8 cellular contexts compared by ENCODE assay signal in genomic region chr6:33187809-33188208, GRCh38.
"Had no signal": no experiment of that assay in that cellular context is flagged by ENCODE, and none has a peak within 500 bp of the region (broad histone marks: within the 10 kb centered on the region; RNA-seq: fewer than 3 reads in every experiment).

No MANE protein-coding gene starts in this region.

- H3K4me3 ChIP-seq: GM12878 had no signal

- DNase-seq: GDM1, GF-D8 had no signal

- ATAC-seq: GM12878 had no signal

- FAIRE-seq: G401.6, GM12878, GM12891, GM12892, GM18507, GM19239 had no signal
